ENCODE assay signal across 8 cellular contexts in the genomic region with DNA sequence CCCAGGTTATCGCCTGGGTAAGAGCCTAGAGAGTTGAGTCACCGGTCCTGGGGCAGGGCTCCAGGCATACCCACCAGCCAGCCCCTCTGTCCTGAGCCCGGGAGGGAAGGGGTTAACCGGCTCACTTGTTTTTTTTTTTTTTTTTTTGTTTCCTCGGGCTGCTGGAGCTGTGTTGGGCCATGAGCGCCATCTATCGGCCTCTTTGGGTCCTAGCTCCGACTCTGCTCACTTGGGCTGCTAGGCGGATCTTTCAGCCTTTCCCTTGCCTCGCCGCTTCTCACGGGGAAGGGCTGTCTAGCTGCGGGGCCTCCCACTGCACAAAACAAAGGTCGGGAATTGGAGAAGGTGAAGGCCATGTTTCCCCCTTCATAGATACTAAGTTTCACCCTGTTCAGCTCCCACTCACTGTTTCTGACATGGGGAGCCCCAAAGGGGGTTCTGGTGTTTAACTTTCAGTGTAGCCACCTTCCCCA. TPM values are rescaled to one million over a fixed set of nuclear protein-coding genes. Genes with fewer than 3 reads are reported as not detected.
DNase-seq lines count a peak whose midpoint lies in the region; ATAC-seq and TF ChIP-seq lines count a peak whose summit lies in the region.

No MANE protein-coding gene starts in this region.

- H3K4me3 ChIP-seq in lower lobe of right lung: no peak overlapping the region

- peak; percentile 87 for DNase-seq in EH (ENCODE audit: low read depth)
- peak; percentile 88 for DNase-seq in NCI-H69 (lab: John Stamatoyannopoulos, UW)
- DNase-seq in activated CD4-positive, alpha-beta T cell treated with anti-CD3 and anti-CD28 coated beads, Interleukin-2, amount 50 U/mL, for 24 hours (ENCODE audit: low read depth in 1 of 2, low spot score in 1 of 2): peak; percentile 49 to 64
- DNase-seq in dermis blood vessel endothelial cell: peak; percentile 90
- peak; percentile 81 for DNase-seq in lower lobe of right lung
- DNase-seq in stimulated activated CD4-positive, alpha-beta T cell treated with anti-CD3 and anti-CD28 coated beads, TNF-alpha, amount 100 ng/mL, for 24 hours (ENCODE audit: low read depth in 3 of 3): peak; percentile 62 to 74 (median 67)

- H3K27me3 ChIP-seq in lower lobe of right lung (ENCODE audit: low read depth): peaks cover 22% of the 10 kb centered on the region

- peaks cover 8% of the 10 kb centered on the region for H3K4me1 ChIP-seq in lower lobe of right lung

- ATAC-seq in HG03442 (IDR thresholded peaks at IDR 0.05; ENCODE audit: unreplicated experiment): peak; percentile 33
- peak; percentile 61 to 79 for ATAC-seq in lower lobe of right lung
- no peak for ATAC-seq in GM21447 (IDR thresholded peaks at IDR 0.05; ENCODE audit: unreplicated experiment)

- H3K27ac ChIP-seq in lower lobe of right lung: no peak overlapping the region

- H3K9me3 ChIP-seq in lower lobe of right lung: no peaks in the 10 kb centered on the region

- intact Hi-C loops in lower lobe of right lung (cut with DNase I): no loop called here

- H3K36me3 ChIP-seq in lower lobe of right lung: peaks cover 2% of the 10 kb centered on the region

- TF ChIP-seq CTCF in lower lobe of right lung (IDR thresholded peaks at IDR 0.05): peak; percentile 81

RNA-seq across cellular contexts. Expression of a gene that starts 2.8 kb away (rescaled TPM):
- 14.3 and 18.2 TPM in 2 replicates for total RNA-seq in dermis blood vessel endothelial cell
- 29.4 TPM for total RNA-seq in lower lobe of right lung
